Comparison of ENCODE assay signal across 9 cellular contexts in genomic region chr3:52820741-52821140, GRCh38. TPM values are rescaled to one million over a fixed set of nuclear protein-coding genes. Genes with fewer than 3 reads are reported as not detected.
DNase-seq lines count a peak whose midpoint lies in the region; TF ChIP-seq lines count a peak whose summit lies in the region.
"Had no signal": no experiment of that assay in that cellular context is flagged by ENCODE, and none has a peak within 500 bp of the region (broad histone marks: within the 10 kb centered on the region; RNA-seq: fewer than 3 reads in every experiment).

No MANE protein-coding gene starts in this region.

- H3K27me3 ChIP-seq in adrenal gland, result no peaks in the 10 kb centered on the region

- intact Hi-C loops in adrenal gland (cut with DNase I), result no loop called here

- peaks cover 0 to 3% of the 10 kb centered on the region in 2 donors for H3K36me3 ChIP-seq in adrenal gland (replicated peaks in 1 of 2)

- no peaks in the 10 kb centered on the region for H3K9me3 ChIP-seq in adrenal gland (replicated peaks in 1 of 3)

- H3K4me3 ChIP-seq in adrenal gland (no peak overlapping the region), coronary artery (no peak overlapping the region)

- 57 to 95% (median 65%) methylated on average over 4 to 10 of the region's 10 CpGs for WGBS in adrenal gland, 4 donors

- no peaks in the 10 kb centered on the region for H3K4me1 ChIP-seq in adrenal gland (replicated peaks in 1 of 2)

- no peak for TF ChIP-seq POLR2A in adrenal gland (IDR thresholded peaks at IDR 0.05)

- peak; percentile 69 for DNase-seq in ELF-1 (ENCODE audit: low read depth, low spot score)
- DNase-seq in HT-29 (ENCODE audit: low spot score), result peak; percentile 38
- DNase-seq in adrenal gland, result no peak
- DNase-seq in lung microvascular endothelial cell (ENCODE audit: low read depth in 2 of 2), result peak; percentile 37 to 55
- DNase-seq in occipital lobe (lab: John Stamatoyannopoulos, UW), result no peak
- no peak for DNase-seq in NOMO-1 (lab: John Stamatoyannopoulos, UW; ENCODE audit: unreplicated experiment in 2 of 2)
- no peak for DNase-seq in coronary artery (ENCODE audit: low spot score)
- DNase-seq: naive thymus-derived CD8-positive, alpha-beta T cell had no signal

- TF ChIP-seq CTCF in adrenal gland (IDR thresholded peaks at IDR 0.05), result peak; percentile 11 to 39 (median 31)
- no peak for TF ChIP-seq CTCF in coronary artery (IDR thresholded peaks at IDR 0.05)

- H3K27ac ChIP-seq in adrenal gland, result no peak overlapping the region
- H3K27ac ChIP-seq in coronary artery, result no peak overlapping the region

RNA-seq across cellular contexts. Expression of gene ITIH4, which starts 9.7 kb away (rescaled TPM):
- total RNA-seq in HT-29 (2014; rRNA removed; shearing (Covaris generic)), result 0.08 TPM in 1 of 2 replicates, not detected in the other
- 100 to 1,000 TPM in 2 of 8 donors, 10 to 100 TPM in 6; 17.2 to 221 (median 45.5) TPM for total RNA-seq in adrenal gland
- 10 to 100 TPM; 10.6 to 71.6 (median 70.7) TPM for polyA plus RNA-seq in adrenal gland
- total RNA-seq in lung microvascular endothelial cell, result 0.22 and 0.40 TPM in 2 replicates
- total RNA-seq in occipital lobe, result 2.8 TPM

RNA-seq across cellular contexts. Expression of gene MUSTN1, which starts 14.1 kb away (rescaled TPM):
- total RNA-seq in HT-29 (2014; rRNA removed; shearing (Covaris generic)), result not detected in 2 replicates
- total RNA-seq in adrenal gland, result 1 to 10 TPM in 3 of 8 donors, under 1 TPM in 1, not detected in 4; 0.50 to 6.5 (median 2.2) TPM
- polyA plus RNA-seq in adrenal gland, result 100 to 1,000 TPM in 1 of 3 donors, 10 to 100 TPM in 1, 1 to 10 TPM in 1; 1.4 to 128 (median 79.3) TPM
- 0.20 TPM in 1 of 2 replicates, not detected in the other for total RNA-seq in lung microvascular endothelial cell
- total RNA-seq in occipital lobe, result not detected

RNA-seq across cellular contexts. Expression of gene ITIH3, which starts 26.1 kb away (rescaled TPM):
- not detected in 2 replicates for total RNA-seq in HT-29 (2014; rRNA removed; shearing (Covaris generic))
- 10 to 100 TPM in 1 of 8 donors, 1 to 10 TPM in 6, under 1 TPM in 1; 0.18 to 31.7 (median 2.2) TPM for total RNA-seq in adrenal gland
- polyA plus RNA-seq in adrenal gland, result 1 to 10 TPM in 2 of 3 donors, under 1 TPM in 1; 0.97 to 9.2 (median 4.6) TPM
- total RNA-seq in lung microvascular endothelial cell, result 0.22 and 0.60 TPM in 2 replicates
- 0.16 TPM for total RNA-seq in occipital lobe
- total RNA-seq: naive thymus-derived CD8-positive, alpha-beta T cell; T-helper 1 cell treated with Interleukin-12 subunit alpha and Interleukin-12 subunit beta and Interleukin-4 antibody, amounts not matched to agents 30 ng/mL and 1 ng/mL, for 36 hours had no signal

RNA-seq across cellular contexts. Expression of gene ITIH1, which starts 43.3 kb away (rescaled TPM):
- total RNA-seq in HT-29 (2014; rRNA removed; shearing (Covaris generic)), result 0.08 TPM in 1 of 2 replicates, not detected in the other
- total RNA-seq in adrenal gland (1 to 10 TPM in 2 of 8 donors, under 1 TPM in 2, not detected in 4; 0.28 to 1.9 (median 0.82) TPM), lung microvascular endothelial cell (not detected in 2 replicates), occipital lobe (0.94 TPM)
- under 1 TPM; 0.34 to 0.60 (median 0.40) TPM for polyA plus RNA-seq in adrenal gland
- total RNA-seq: naive thymus-derived CD8-positive, alpha-beta T cell; T-helper 1 cell treated with Interleukin-12 subunit alpha and Interleukin-12 subunit beta and Interleukin-4 antibody, amounts not matched to agents 30 ng/mL and 1 ng/mL, for 36 hours had no signal
- polyA plus RNA-seq: naive thymus-derived CD8-positive, alpha-beta T cell had no signal

RNA-seq across cellular contexts. Expression of gene NEK4, which starts 50.0 kb away (rescaled TPM):
- total RNA-seq in HT-29 (2014; rRNA removed; shearing (Covaris generic)), result 14.6 and 15.6 TPM in 2 replicates
- total RNA-seq in adrenal gland (10 to 100 TPM; 21.3 to 43.9 (median 29.6) TPM), lung microvascular endothelial cell (7.0 and 12.3 TPM in 2 replicates), occipital lobe (46.0 TPM)
- 10 to 100 TPM in 1 of 3 donors, 1 to 10 TPM in 2; 4.9 to 16.5 (median 8.0) TPM for polyA plus RNA-seq in adrenal gland

Comparison
In these comparisons a context has a peak if more than half of its experiments do, and no peak if none do; other contexts are left out.
1. DNase-seq: peak in ELF-1 (single experiment), HT-29 (single experiment) and lung microvascular endothelial cell (2 of 2); none in adrenal gland (0 of 7), occipital lobe (single experiment), NOMO-1 (0 of 2) and coronary artery (single experiment).